15 cellular contexts compared by ENCODE assay signal in the genomic region with DNA sequence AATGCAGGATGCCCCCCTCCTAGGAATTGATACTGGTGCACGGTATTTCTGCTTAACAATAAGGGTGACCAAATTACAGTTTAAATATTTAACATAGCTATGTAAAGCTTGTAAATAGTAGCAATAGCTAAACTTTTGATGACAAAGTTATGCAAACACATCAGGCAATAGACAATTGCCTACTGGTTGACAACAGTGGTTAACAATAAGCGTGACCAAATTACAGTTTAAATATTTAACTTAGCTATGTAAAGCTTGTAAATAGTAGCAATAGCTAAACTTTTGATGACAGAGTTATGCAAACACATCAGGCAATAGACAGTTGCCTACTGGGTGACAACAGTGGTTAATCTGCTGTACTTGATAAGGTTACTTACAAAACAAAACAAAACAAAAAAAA.
"Had no signal": no experiment of that assay in that cellular context is flagged by ENCODE, and none has a peak within 500 bp of the region (broad histone marks: within the 10 kb centered on the region; RNA-seq: fewer than 3 reads in every experiment).

No MANE protein-coding gene starts in this region.

- H3K27ac Mint-ChIP-seq: activated naive CD4-positive, alpha-beta T cell treated with anti-CD3 and anti-CD28 coated beads, Interleukin-2, amount 50 U/mL, for 24 hours; activated T-helper 2 cell treated with anti-CD3 and anti-CD28 coated beads, Interferon-gamma antibody, Interleukin-2, Interleukin-4, amounts not matched to agents 10 μg/mL and 5 μg/mL and 100 μg/mL, durations not matched to agents 14 hours and 24 hours and 36 hours; nephron progenitor cell; stimulated activated naive CD8-positive, alpha-beta T cell treated with anti-CD3 and anti-CD28 coated beads, Interleukin-15, Interleukin-2, amounts not matched to agents 100 ng/mL and 50 ng/mL, for 24 hours had no signal

- ATAC-seq: body of pancreas, gastroesophageal sphincter had no signal

- H3K36me3 Mint-ChIP-seq: activated naive CD4-positive, alpha-beta T cell treated with anti-CD3 and anti-CD28 coated beads, Interleukin-2, amount 50 U/mL, for 24 hours had no signal

- H3K4me1 Mint-ChIP-seq: activated naive CD4-positive, alpha-beta T cell treated with anti-CD3 and anti-CD28 coated beads, Interleukin-2, amount 50 U/mL, for 24 hours had no signal

- H3K27me3 Mint-ChIP-seq: activated naive CD4-positive, alpha-beta T cell treated with anti-CD3 and anti-CD28 coated beads, Interleukin-2, amount 50 U/mL, for 24 hours; stimulated activated naive CD8-positive, alpha-beta T cell treated with anti-CD3 and anti-CD28 coated beads, Interleukin-15, Interleukin-2, amounts not matched to agents 100 ng/mL and 50 ng/mL, for 24 hours had no signal

- DNase-seq: amniotic stem cell; body of pancreas; central memory CD4-positive, alpha-beta T cell; effector memory CD4-positive, alpha-beta T cell; kidney; left ventricle myocardium inferior; mesenchymal stem cell; nephron progenitor cell; stimulated activated CD4-positive, alpha-beta T cell treated with anti-CD3 and anti-CD28 coated beads, Interleukin-4, amount 100 ng/mL, for 1 hour; stimulated activated CD8-positive, alpha-beta memory T cell treated with anti-CD3 and anti-CD28 coated beads, Interleukin-4, amount 100 ng/mL, for 48 hours; testis had no signal

- H3K4me3 Mint-ChIP-seq: activated naive CD4-positive, alpha-beta T cell treated with anti-CD3 and anti-CD28 coated beads, Interleukin-2, amount 50 U/mL, for 24 hours; nephron progenitor cell; stimulated activated naive CD8-positive, alpha-beta T cell treated with anti-CD3 and anti-CD28 coated beads, Interleukin-15, Interleukin-2, amounts not matched to agents 100 ng/mL and 50 ng/mL, for 24 hours had no signal

- H3K9me3 Mint-ChIP-seq: nephron progenitor cell had no signal
